17 cellular contexts compared by ENCODE assay signal in the genomic region with DNA sequence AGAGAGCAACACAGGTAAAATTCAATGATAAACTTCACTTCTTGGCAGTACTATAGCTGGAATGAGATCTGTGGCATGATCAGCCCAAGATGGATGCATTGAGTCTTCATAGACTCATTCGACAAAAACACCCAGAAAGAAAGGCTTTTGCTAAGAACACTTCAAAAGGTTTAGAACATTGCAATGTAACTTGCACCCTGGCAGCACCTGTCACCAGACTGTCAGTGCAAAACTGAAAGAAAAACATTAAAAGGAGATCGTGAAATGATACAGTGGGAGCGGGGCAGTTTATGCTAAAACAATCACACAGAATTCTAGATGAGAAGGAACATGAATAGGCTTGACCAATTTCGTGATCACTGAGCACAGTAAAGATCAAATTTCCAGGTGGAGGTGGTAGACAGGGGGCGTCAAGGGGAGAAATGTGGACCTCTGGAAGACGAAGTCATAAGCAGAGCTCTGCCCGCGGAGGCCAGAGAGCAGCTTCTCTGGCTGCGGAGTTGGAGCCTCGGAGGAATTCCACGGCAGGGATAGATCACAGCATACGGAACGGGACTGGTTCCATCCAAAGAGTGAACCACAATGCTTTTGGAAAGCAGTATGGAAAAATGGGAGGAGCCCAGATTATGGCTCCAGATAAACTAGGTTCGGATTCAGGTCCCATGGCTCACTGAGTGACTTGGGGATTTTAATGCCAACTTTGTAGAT. TPM values are rescaled to one million over a fixed set of nuclear protein-coding genes. Genes with fewer than 3 reads are reported as not detected.
"Had no signal": no experiment of that assay in that cellular context is flagged by ENCODE, and none has a peak within 500 bp of the region (broad histone marks: within the 10 kb centered on the region; RNA-seq: fewer than 3 reads in every experiment).

No MANE protein-coding gene starts in this region.

- H3K4me3 ChIP-seq: adrenal gland, mucosa of descending colon, upper lobe of left lung had no signal

- H3K9me3 ChIP-seq: adrenal gland, upper lobe of left lung had no signal

- H3K27ac Mint-ChIP-seq: activated T-cell treated with anti-CD3 and anti-CD28 coated beads, Interleukin-2, amount 50 U/mL, for 24 hours; natural killer cell treated with Interleukin-12 subunit alpha and Interleukin-12 subunit beta and Interleukin-15 and Interleukin-18, amount 100 ng/mL, for 72 hours; stimulated activated naive B cell treated with anti-CD40 and anti-IgM and Interleukin-4, amounts not matched to agents 10 μg/mL and 1 μg/mL and 100 μg/mL, for 72 hours had no signal

- DNase-seq: activated T-cell treated with anti-CD3 and anti-CD28 coated beads, Interleukin-2, amount 50 U/mL, for 24 hours; adrenal gland; central memory CD4-positive, alpha-beta T cell; effector memory CD4-positive, alpha-beta T cell; mucosa of descending colon; occipital lobe; SHP77 treated with DMSO at 0.1 percent for 48 hours; stimulated activated CD4-positive, alpha-beta T cell treated with anti-CD3 and anti-CD28 coated beads, Interleukin-2, amount 100 ng/mL, for 24 hours; stimulated activated naive B cell treated with anti-CD40 and anti-IgM and Interleukin-4, amounts not matched to agents 10 μg/mL and 1 μg/mL and 100 μg/mL, for 72 hours; substantia nigra; T-helper 9 cell; upper lobe of left lung had no signal

- H3K36me3 ChIP-seq: adrenal gland, upper lobe of left lung had no signal

- H3K36me3 Mint-ChIP-seq: stimulated activated naive B cell treated with anti-CD40 and anti-IgM and Interleukin-4, amounts not matched to agents 10 μg/mL and 1 μg/mL and 100 μg/mL, for 72 hours had no signal

- H3K4me3 Mint-ChIP-seq: activated T-cell treated with anti-CD3 and anti-CD28 coated beads, Interleukin-2, amount 50 U/mL, for 24 hours; natural killer cell treated with Interleukin-12 subunit alpha and Interleukin-12 subunit beta and Interleukin-15 and Interleukin-18, amount 100 ng/mL, for 72 hours; stimulated activated naive B cell treated with anti-CD40 and anti-IgM and Interleukin-4, amounts not matched to agents 10 μg/mL and 1 μg/mL and 100 μg/mL, for 72 hours had no signal

- H3K27ac ChIP-seq: adrenal gland, epithelial cell of prostate, upper lobe of left lung had no signal

- H3K4me1 ChIP-seq: adrenal gland had no signal

- H3K9me3 Mint-ChIP-seq: natural killer cell treated with Interleukin-12 subunit alpha and Interleukin-12 subunit beta and Interleukin-15 and Interleukin-18, amount 100 ng/mL, for 72 hours had no signal

- H3K27me3 ChIP-seq: adrenal gland, upper lobe of left lung had no signal

- ATAC-seq: mucosa of descending colon; natural killer cell treated with Interleukin-12 subunit alpha and Interleukin-12 subunit beta and Interleukin-15 and Interleukin-18, amount 100 ng/mL, for 72 hours; sciatic nerve; stimulated activated naive B cell treated with anti-CD40 and anti-IgM and Interleukin-4, amounts not matched to agents 10 μg/mL and 1 μg/mL and 100 μg/mL, for 72 hours had no signal

- H3K27me3 Mint-ChIP-seq: activated T-cell treated with anti-CD3 and anti-CD28 coated beads, Interleukin-2, amount 50 U/mL, for 24 hours had no signal

- H3K4me1 Mint-ChIP-seq: stimulated activated naive B cell treated with anti-CD40 and anti-IgM and Interleukin-4, amounts not matched to agents 10 μg/mL and 1 μg/mL and 100 μg/mL, for 72 hours had no signal

RNA-seq across cellular contexts. Expression of gene VSIG10L2, which starts 11.9 kb away (rescaled TPM):
- total RNA-seq: adrenal gland; lung microvascular endothelial cell; natural killer cell treated with Interleukin-12 subunit alpha and Interleukin-12 subunit beta and Interleukin-15 and Interleukin-18, amount 100 ng/mL, for 72 hours; occipital lobe; pulmonary artery endothelial cell; sciatic nerve had no signal

RNA-seq across cellular contexts. Expression of gene DDX25, which starts 53.5 kb away (rescaled TPM):
- total RNA-seq: natural killer cell treated with Interleukin-12 subunit alpha and Interleukin-12 subunit beta and Interleukin-15 and Interleukin-18, amount 100 ng/mL, for 72 hours; pulmonary artery endothelial cell had no signal
